In genomic region chr5:123511648-123512605, GRCh38 we compare ENCODE assay signal across 1 cellular context.
TF ChIP-seq lines count a peak whose summit lies in the region.

Gene CSNK1G3 (plus strand): TSS chr5:123512177. CDS start chr5:123545664, 33,487 bp downstream.

TF ChIP-seq in HepG2, 621 proteins besides CTCF, POLR2A, EP300 and RAD21 (continued from another document and continues in another):
- peak; percentile 78 for TF ChIP-seq ZNF687 (CRISPR knock-in tag; IDR thresholded peaks at IDR 0.05)
- TF ChIP-seq BATF2 (CRISPR knock-in tag; IDR thresholded peaks at IDR 0.05): no peak; the same call in 1 of the 2 replicates
- TF ChIP-seq PCBP2 (optimal IDR thresholded peaks at IDR 0.05; ENCODE audit: low read depth, low read length, poor library complexity, severe bottlenecking): no peak
- no peak for TF ChIP-seq ZNF652 (CRISPR knock-in tag; IDR thresholded peaks at IDR 0.05; ENCODE audit: borderline replicate concordance, low read depth)
- TF ChIP-seq SIN3B (IDR thresholded peaks at IDR 0.05; ENCODE audit: low read length): no peak
- no peak for TF ChIP-seq MEIS1 (CRISPR knock-in tag; IDR thresholded peaks at IDR 0.05; ENCODE audit: borderline replicate concordance)
- no peak; the same call in 1 of the 2 replicates for TF ChIP-seq ZNF317 (CRISPR knock-in tag; IDR thresholded peaks at IDR 0.05)
- no peak; the same call in 1 of the 2 replicates for TF ChIP-seq YEATS4 (CRISPR knock-in tag; IDR thresholded peaks at IDR 0.05; ENCODE audit: borderline replicate concordance)
- no peak for TF ChIP-seq NR2F6 (IDR thresholded peaks at IDR 0.05)
- peak; percentile 13; the same call in 1 of the 2 replicates for TF ChIP-seq NR2F6 (CRISPR knock-in tag; IDR thresholded peaks at IDR 0.05)
- no peak for TF ChIP-seq ZNF280D (CRISPR knock-in tag; IDR thresholded peaks at IDR 0.05)
- no peak for TF ChIP-seq ZNF382 (CRISPR knock-in tag; IDR thresholded peaks at IDR 0.05; ENCODE audit: borderline replicate concordance)
- no peak for TF ChIP-seq EZH2 (conservative IDR thresholded peaks at IDR 0.05; ENCODE audit: low read depth, low read length)
- TF ChIP-seq TOE1 (CRISPR knock-in tag; IDR thresholded peaks at IDR 0.05): no peak
- peak; percentile 30 for TF ChIP-seq ZEB1 (IDR thresholded peaks at IDR 0.05; ENCODE audit: insufficient replicate concordance, low read depth)
- TF ChIP-seq TP53 (CRISPR knock-in tag; conservative IDR thresholded peaks at IDR 0.05): no peak
- peak; percentile 80 for TF ChIP-seq ZFX (CRISPR knock-in tag; IDR thresholded peaks at IDR 0.05; ENCODE audit: low read depth)
- TF ChIP-seq SMAD1 (CRISPR knock-in tag; IDR thresholded peaks at IDR 0.05; ENCODE audit: borderline replicate concordance, low read depth): no peak
- TF ChIP-seq SP140L (CRISPR knock-in tag; IDR thresholded peaks at IDR 0.05; ENCODE audit: borderline replicate concordance): 0 out of 2 replicates have a peak, but pooled peaks have one; percentile 69
- no peak for TF ChIP-seq NR2F2 (IDR thresholded peaks at IDR 0.05; ENCODE audit: borderline replicate concordance, low read depth)
- TF ChIP-seq MYC (CRISPR knock-in tag; IDR thresholded peaks at IDR 0.05; ENCODE audit: borderline replicate concordance): peak; percentile 20; the same call in 1 of the 2 replicates
- no peak for TF ChIP-seq NFE2L1 (CRISPR knock-in tag; IDR thresholded peaks at IDR 0.05; ENCODE audit: borderline replicate concordance)
- TF ChIP-seq SMAD3 (CRISPR knock-in tag; IDR thresholded peaks at IDR 0.05): 0 out of 2 replicates have a peak, but pooled peaks have one; percentile 32
- TF ChIP-seq SALL2 (CRISPR knock-in tag; IDR thresholded peaks at IDR 0.05): 0 out of 2 replicates have a peak, but pooled peaks have one; percentile 31
- TF ChIP-seq ZBTB26 (CRISPR knock-in tag; IDR thresholded peaks at IDR 0.05; ENCODE audit: borderline replicate concordance): peak; percentile 97
- no peak for TF ChIP-seq ZFP62 (CRISPR knock-in tag; IDR thresholded peaks at IDR 0.05)
- no peak for TF ChIP-seq ZNF142 (CRISPR knock-in tag; IDR thresholded peaks at IDR 0.05)
- no peak for TF ChIP-seq MEIS2 (CRISPR knock-in tag; IDR thresholded peaks at IDR 0.05)
- no peak for TF ChIP-seq ZNF407 (CRISPR knock-in tag; IDR thresholded peaks at IDR 0.05; ENCODE audit: not compliant biosample characterization)
- no peak for TF ChIP-seq ATF7 (IDR thresholded peaks at IDR 0.05)
- TF ChIP-seq ATF7 (CRISPR knock-in tag; IDR thresholded peaks at IDR 0.05): no peak
- no peak for TF ChIP-seq ETV6 (CRISPR knock-in tag; conservative IDR thresholded peaks at IDR 0.05)
- peak; percentile 35 for TF ChIP-seq IKZF4 (CRISPR knock-in tag; IDR thresholded peaks at IDR 0.05; ENCODE audit: borderline replicate concordance, low read depth, not compliant biosample characterization)
- no peak for TF ChIP-seq KDM6A (CRISPR knock-in tag; IDR thresholded peaks at IDR 0.05; ENCODE audit: low read depth)
- TF ChIP-seq ZNF335 (CRISPR knock-in tag; IDR thresholded peaks at IDR 0.05): 0 out of 2 replicates have a peak, but pooled peaks have one; percentile 42
- no peak for TF ChIP-seq HCFC1 (IDR thresholded peaks at IDR 0.05; ENCODE audit: low read depth, low read length)
- TF ChIP-seq KDM2A (CRISPR knock-in tag; IDR thresholded peaks at IDR 0.05; ENCODE audit: borderline replicate concordance, low read depth): peak; percentile 85; the same call in 1 of the 2 replicates
